ENCODE assay signal across 1 cellular context in the genomic region with DNA sequence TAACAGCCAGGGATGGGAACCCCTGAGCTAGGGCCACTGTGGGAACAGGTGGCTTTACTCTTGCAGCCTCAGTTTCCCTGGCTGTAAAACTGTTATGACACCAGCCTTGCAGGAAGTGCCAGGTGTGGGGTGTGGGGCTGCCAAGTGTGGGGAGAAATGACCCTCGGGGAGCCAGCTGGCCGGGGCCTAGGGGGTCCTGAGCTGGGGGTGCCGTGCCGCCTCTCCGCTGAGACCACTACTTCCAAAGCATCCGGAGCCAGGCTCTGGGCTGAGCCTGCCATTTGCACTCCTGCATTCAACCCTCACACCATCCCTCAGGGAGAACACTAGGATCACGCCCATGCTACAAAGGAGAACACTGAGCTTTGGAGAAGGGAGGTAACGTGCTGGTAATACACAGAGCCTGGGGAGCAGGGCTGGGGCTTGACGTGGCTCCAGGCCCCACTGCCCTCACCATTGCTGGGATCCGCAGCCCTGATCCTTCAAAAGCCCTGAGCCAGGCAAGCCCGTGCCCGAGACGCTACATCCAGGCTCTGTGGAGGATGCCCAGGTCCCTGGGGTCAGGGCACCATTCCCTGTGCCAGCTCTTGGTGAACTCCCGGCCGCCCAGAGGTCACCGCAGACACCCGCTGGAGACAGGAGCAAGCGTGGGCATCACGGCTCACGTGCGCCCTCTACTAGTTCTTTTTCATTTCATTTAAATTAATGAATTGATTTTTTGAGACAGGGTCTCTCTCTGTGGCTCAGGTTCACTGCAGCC.
TF ChIP-seq lines count a peak whose summit lies in the region.

No MANE protein-coding gene starts in this region.

TF ChIP-seq in HepG2, 621 proteins besides CTCF, POLR2A, EP300 and RAD21 (continued from another document):
- no peak for TF ChIP-seq RNF2 (conservative IDR thresholded peaks at IDR 0.05; ENCODE audit: low read depth)
- TF ChIP-seq HNRNPUL1 (IDR thresholded peaks at IDR 0.05; ENCODE audit: low read depth, low read length) = no peak
- TF ChIP-seq STAG1 (CRISPR knock-in tag; IDR thresholded peaks at IDR 0.05) = peak; percentile 92
- TF ChIP-seq RBFOX2 (IDR thresholded peaks at IDR 0.05; ENCODE audit: low read depth, low read length) = no peak
- no peak for TF ChIP-seq TBX2 (CRISPR knock-in tag; IDR thresholded peaks at IDR 0.05; ENCODE audit: borderline replicate concordance)
- TF ChIP-seq NR2C2 (CRISPR knock-in tag; IDR thresholded peaks at IDR 0.05; ENCODE audit: borderline replicate concordance) = no peak
- no peak for TF ChIP-seq POGZ (CRISPR knock-in tag; IDR thresholded peaks at IDR 0.05)
- no peak for TF ChIP-seq NR1H2 (CRISPR knock-in tag; IDR thresholded peaks at IDR 0.05; ENCODE audit: borderline replicate concordance, low read depth)
- no peak for TF ChIP-seq TAF15 (IDR thresholded peaks at IDR 0.05; ENCODE audit: low read depth, low read length, poor library complexity, severe bottlenecking)
- TF ChIP-seq NRL (CRISPR knock-in tag; IDR thresholded peaks at IDR 0.05; ENCODE audit: borderline replicate concordance) = no peak
- TF ChIP-seq ZNF101 (CRISPR knock-in tag; IDR thresholded peaks at IDR 0.05; ENCODE audit: borderline replicate concordance, low read depth) = no peak
- TF ChIP-seq ZNF17 (CRISPR knock-in tag; IDR thresholded peaks at IDR 0.05) = no peak
- TF ChIP-seq ZNF337 (CRISPR knock-in tag; IDR thresholded peaks at IDR 0.05; ENCODE audit: borderline replicate concordance, low read depth) = no peak
- TF ChIP-seq SP140L (CRISPR knock-in tag; IDR thresholded peaks at IDR 0.05; ENCODE audit: borderline replicate concordance) = no peak
- no peak for TF ChIP-seq HDAC6 (IDR thresholded peaks at IDR 0.05; ENCODE audit: low read depth, low read length)
- no peak for TF ChIP-seq ZNF546 (CRISPR knock-in tag; conservative IDR thresholded peaks at IDR 0.05)
- TF ChIP-seq ZNF724P (CRISPR knock-in tag; IDR thresholded peaks at IDR 0.05; ENCODE audit: borderline replicate concordance) = no peak
- TF ChIP-seq NFIB (CRISPR knock-in tag; IDR thresholded peaks at IDR 0.05; ENCODE audit: borderline replicate concordance) = no peak
- no peak for TF ChIP-seq ZNF652 (CRISPR knock-in tag; IDR thresholded peaks at IDR 0.05; ENCODE audit: borderline replicate concordance, low read depth)
- TF ChIP-seq, protein P1, sequence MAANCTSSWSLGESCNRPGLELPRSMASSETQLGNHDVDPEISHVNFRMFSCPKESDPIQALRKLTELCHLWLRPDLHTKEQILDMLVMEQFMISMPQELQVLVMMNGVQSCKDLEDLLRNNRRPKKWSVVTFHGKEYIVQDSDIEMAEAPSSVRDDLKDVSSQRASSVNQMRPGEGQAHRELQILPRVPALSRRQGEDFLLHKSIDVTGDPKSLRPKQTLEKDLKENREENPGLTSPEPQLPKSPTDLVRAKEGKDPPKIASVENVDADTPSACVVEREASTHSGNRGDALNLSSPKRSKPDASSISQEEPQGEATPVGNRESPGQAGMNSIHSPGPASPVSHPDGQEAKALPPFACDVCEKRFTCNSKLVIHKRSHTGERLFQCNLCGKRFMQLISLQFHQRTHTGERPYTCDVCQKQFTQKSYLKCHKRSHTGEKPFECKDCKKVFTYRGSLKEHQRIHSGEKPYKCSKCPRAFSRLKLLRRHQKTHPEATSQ (CRISPR knock-in tag; IDR thresholded peaks at IDR 0.05; ENCODE audit: borderline replicate concordance) = no peak
- TF ChIP-seq GATAD1 (CRISPR knock-in tag; IDR thresholded peaks at IDR 0.05) = no peak
- TF ChIP-seq ZNF761 (CRISPR knock-in tag; conservative IDR thresholded peaks at IDR 0.05) = no peak
- no peak for TF ChIP-seq ZFP36L1 (CRISPR knock-in tag; IDR thresholded peaks at IDR 0.05)
- TF ChIP-seq ZNF354B (CRISPR knock-in tag; IDR thresholded peaks at IDR 0.05) = no peak
- TF ChIP-seq ZKSCAN8 (CRISPR knock-in tag; IDR thresholded peaks at IDR 0.05; ENCODE audit: borderline replicate concordance) = no peak
- peak in 1 of 2 experiments; percentile 31; a peak in 2 of 4 replicates for TF ChIP-seq NR2F1 (CRISPR knock-in tag; IDR thresholded peaks at IDR 0.05)
- no peak for TF ChIP-seq MBNL3 (CRISPR knock-in tag; conservative IDR thresholded peaks at IDR 0.05)
- TF ChIP-seq, protein P2, sequence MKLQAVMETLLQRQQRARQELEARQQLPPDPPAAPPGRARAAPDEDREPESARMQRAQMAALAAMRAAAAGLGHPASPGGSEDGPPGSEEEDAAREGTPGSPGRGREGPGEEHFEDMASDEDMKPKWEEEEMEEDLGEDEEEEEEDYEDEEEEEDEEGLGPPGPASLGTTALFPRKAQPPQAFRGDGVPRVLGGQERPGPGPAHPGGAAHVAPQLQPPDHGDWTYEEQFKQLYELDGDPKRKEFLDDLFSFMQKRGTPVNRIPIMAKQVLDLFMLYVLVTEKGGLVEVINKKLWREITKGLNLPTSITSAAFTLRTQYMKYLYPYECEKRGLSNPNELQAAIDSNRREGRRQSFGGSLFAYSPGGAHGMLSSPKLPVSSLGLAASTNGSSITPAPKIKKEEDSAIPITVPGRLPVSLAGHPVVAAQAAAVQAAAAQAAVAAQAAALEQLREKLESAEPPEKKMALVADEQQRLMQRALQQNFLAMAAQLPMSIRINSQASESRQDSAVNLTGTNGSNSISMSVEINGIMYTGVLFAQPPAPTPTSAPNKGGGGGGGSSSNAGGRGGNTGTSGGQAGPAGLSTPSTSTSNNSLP (IDR thresholded peaks at IDR 0.05; ENCODE audit: low read depth, low read length) = peak; percentile 80
- no peak for TF ChIP-seq KAT2B (IDR thresholded peaks at IDR 0.05; ENCODE audit: borderline replicate concordance, low read depth, low read length)
- TF ChIP-seq, protein P3, sequence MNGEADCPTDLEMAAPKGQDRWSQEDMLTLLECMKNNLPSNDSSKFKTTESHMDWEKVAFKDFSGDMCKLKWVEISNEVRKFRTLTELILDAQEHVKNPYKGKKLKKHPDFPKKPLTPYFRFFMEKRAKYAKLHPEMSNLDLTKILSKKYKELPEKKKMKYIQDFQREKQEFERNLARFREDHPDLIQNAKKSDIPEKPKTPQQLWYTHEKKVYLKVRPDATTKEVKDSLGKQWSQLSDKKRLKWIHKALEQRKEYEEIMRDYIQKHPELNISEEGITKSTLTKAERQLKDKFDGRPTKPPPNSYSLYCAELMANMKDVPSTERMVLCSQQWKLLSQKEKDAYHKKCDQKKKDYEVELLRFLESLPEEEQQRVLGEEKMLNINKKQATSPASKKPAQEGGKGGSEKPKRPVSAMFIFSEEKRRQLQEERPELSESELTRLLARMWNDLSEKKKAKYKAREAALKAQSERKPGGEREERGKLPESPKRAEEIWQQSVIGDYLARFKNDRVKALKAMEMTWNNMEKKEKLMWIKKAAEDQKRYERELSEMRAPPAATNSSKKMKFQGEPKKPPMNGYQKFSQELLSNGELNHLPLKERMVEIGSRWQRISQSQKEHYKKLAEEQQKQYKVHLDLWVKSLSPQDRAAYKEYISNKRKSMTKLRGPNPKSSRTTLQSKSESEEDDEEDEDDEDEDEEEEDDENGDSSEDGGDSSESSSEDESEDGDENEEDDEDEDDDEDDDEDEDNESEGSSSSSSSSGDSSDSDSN (CRISPR knock-in tag; IDR thresholded peaks at IDR 0.05) = no peak
- TF ChIP-seq, protein P4, sequence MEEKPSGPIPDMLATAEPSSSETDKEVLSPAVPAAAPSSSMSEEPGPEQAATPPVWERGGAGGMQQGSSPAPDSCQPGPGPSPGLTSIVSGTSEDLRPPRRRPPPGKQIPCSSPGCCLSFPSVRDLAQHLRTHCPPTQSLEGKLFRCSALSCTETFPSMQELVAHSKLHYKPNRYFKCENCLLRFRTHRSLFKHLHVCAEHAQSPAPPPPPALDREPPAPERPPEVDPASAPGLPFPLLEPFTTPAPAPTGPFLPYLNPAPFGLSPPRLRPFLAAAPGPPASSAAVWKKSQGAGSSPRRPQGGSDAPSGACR (CRISPR knock-in tag; IDR thresholded peaks at IDR 0.05) = no peak
- TF ChIP-seq, protein P5, sequence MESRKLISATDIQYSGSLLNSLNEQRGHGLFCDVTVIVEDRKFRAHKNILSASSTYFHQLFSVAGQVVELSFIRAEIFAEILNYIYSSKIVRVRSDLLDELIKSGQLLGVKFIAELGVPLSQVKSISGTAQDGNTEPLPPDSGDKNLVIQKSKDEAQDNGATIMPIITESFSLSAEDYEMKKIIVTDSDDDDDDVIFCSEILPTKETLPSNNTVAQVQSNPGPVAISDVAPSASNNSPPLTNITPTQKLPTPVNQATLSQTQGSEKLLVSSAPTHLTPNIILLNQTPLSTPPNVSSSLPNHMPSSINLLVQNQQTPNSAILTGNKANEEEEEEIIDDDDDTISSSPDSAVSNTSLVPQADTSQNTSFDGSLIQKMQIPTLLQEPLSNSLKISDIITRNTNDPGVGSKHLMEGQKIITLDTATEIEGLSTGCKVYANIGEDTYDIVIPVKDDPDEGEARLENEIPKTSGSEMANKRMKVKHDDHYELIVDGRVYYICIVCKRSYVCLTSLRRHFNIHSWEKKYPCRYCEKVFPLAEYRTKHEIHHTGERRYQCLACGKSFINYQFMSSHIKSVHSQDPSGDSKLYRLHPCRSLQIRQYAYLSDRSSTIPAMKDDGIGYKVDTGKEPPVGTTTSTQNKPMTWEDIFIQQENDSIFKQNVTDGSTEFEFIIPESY (CRISPR knock-in tag; IDR thresholded peaks at IDR 0.05) = no peak
- no peak for TF ChIP-seq JUN (CRISPR knock-in tag; IDR thresholded peaks at IDR 0.05)
- no peak for TF ChIP-seq ZNF547 (CRISPR knock-in tag; IDR thresholded peaks at IDR 0.05)
- TF ChIP-seq ELF4 (CRISPR knock-in tag; IDR thresholded peaks at IDR 0.05; ENCODE audit: borderline replicate concordance) = no peak
- no peak for TF ChIP-seq ZNF501 (CRISPR knock-in tag; IDR thresholded peaks at IDR 0.05)
- TF ChIP-seq TSC22D2 (CRISPR knock-in tag; IDR thresholded peaks at IDR 0.05; ENCODE audit: borderline replicate concordance) = no peak
- TF ChIP-seq ZNF816 (CRISPR knock-in tag; IDR thresholded peaks at IDR 0.05; ENCODE audit: borderline replicate concordance) = no peak
- TF ChIP-seq ZSCAN31 (CRISPR knock-in tag; IDR thresholded peaks at IDR 0.05; ENCODE audit: low read depth) = no peak
- no peak for TF ChIP-seq CEBPG (CRISPR knock-in tag; IDR thresholded peaks at IDR 0.05)
- no peak for TF ChIP-seq KAT7 (CRISPR knock-in tag; IDR thresholded peaks at IDR 0.05; ENCODE audit: borderline replicate concordance)
- TF ChIP-seq, protein P6, sequence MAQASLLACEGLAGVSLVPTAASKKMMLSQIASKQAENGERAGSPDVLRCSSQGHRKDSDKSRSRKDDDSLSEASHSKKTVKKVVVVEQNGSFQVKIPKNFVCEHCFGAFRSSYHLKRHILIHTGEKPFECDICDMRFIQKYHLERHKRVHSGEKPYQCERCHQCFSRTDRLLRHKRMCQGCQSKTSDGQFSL (CRISPR knock-in tag; IDR thresholded peaks at IDR 0.05) = no peak
- TF ChIP-seq KMT2B (CRISPR knock-in tag; IDR thresholded peaks at IDR 0.05) = no peak
- TF ChIP-seq, protein P7, sequence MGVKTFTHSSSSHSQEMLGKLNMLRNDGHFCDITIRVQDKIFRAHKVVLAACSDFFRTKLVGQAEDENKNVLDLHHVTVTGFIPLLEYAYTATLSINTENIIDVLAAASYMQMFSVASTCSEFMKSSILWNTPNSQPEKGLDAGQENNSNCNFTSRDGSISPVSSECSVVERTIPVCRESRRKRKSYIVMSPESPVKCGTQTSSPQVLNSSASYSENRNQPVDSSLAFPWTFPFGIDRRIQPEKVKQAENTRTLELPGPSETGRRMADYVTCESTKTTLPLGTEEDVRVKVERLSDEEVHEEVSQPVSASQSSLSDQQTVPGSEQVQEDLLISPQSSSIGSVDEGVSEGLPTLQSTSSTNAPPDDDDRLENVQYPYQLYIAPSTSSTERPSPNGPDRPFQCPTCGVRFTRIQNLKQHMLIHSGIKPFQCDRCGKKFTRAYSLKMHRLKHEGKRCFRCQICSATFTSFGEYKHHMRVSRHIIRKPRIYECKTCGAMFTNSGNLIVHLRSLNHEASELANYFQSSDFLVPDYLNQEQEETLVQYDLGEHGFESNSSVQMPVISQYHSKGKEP (CRISPR knock-in tag; IDR thresholded peaks at IDR 0.05) = no peak
- no peak; the same call in 1 of the 2 replicates for TF ChIP-seq THAP11 (CRISPR knock-in tag; IDR thresholded peaks at IDR 0.05)
